ENCODE assay signal across 33 cellular contexts in genomic region chr22:31029276-31029675, GRCh38.
"Had no signal": no experiment of that assay in that cellular context is flagged by ENCODE, and none has a peak within 500 bp of the region (broad histone marks: within the 10 kb centered on the region; RNA-seq: fewer than 3 reads in every experiment).

No MANE protein-coding gene starts in this region.

- H3K36me3 ChIP-seq: adrenal gland, ascending aorta, brain microvascular endothelial cell, breast epithelium, cardiac muscle cell had no signal

- FAIRE-seq: astrocyte, bronchial epithelial cell had no signal

- H3K27me3 ChIP-seq: adrenal gland, ascending aorta, body of pancreas, brain microvascular endothelial cell, breast epithelium, cardiac muscle cell had no signal

- H3K4me3 ChIP-seq: adrenal gland, ascending aorta, body of pancreas, breast epithelium, cardiac muscle cell had no signal

- DNase-seq: activated effector memory CD4-positive, alpha-beta T cell treated with anti-CD3 and anti-CD28 coated beads, Interleukin-2, amount 50 U/mL, for 16 hours; activated effector memory CD4-positive, alpha-beta T cell treated with Interleukin-2 at 50 U/mL for 16 hours; activated gamma-delta T cell; activated gamma-delta T cell treated with Interleukin-2 at 50 U/mL for 16 hours; activated naive CD4-positive, alpha-beta T cell; activated naive CD4-positive, alpha-beta T cell treated with anti-CD3 and anti-CD28 coated beads for 36 hours; activated naive CD4-positive, alpha-beta T cell treated with anti-CD3 and anti-CD28 coated beads, Interleukin-2, amount 10 ng/mL, durations not matched to agents 7 days and 5 days; activated naive CD4-positive, alpha-beta T cell treated with anti-CD3 and anti-CD28 coated beads, Interleukin-2, amount 50 U/mL, for 16 hours; activated naive CD4-positive, alpha-beta T cell treated with Interleukin-2 at 50 U/mL for 16 hours; activated naive CD8-positive, alpha-beta T cell treated with anti-CD3 and anti-CD28 coated beads for 36 hours; activated naive CD8-positive, alpha-beta T cell treated with anti-CD3 and anti-CD28 coated beads, Interleukin-2, amount 10 ng/mL, durations not matched to agents 7 days and 5 days; activated naive CD8-positive, alpha-beta T cell treated with anti-CD3 and anti-CD28 coated beads, Interleukin-2, amount 50 U/mL, for 24 hours; activated T-cell treated with anti-CD3 and anti-CD28 coated beads, Interleukin-2, amount 50 U/mL, for 24 hours; activated T-cell treated with anti-CD3 and anti-CD28 coated beads, Interleukin-2, amount 50 U/mL, for 4 hours; activated T-cell treated with anti-CD3 and anti-CD28 coated beads, Interleukin-2, amount 50 U/mL, for 48 hours; activated T-cell treated with anti-CD3 and anti-CD28 coated beads, Interleukin-2, amount 50 U/mL, for 72 hours; amniotic stem cell; amygdala; anterior cingulate cortex; aorta; body of pancreas; brain microvascular endothelial cell; caudate nucleus; central memory CD4-positive, alpha-beta T cell; cerebellar nuclear complex had no signal

- ATAC-seq: activated naive CD4-positive, alpha-beta T cell treated with anti-CD3 and anti-CD28 coated beads, Interleukin-2, amount 50 U/mL, for 72 hours; activated naive CD8-positive, alpha-beta T cell treated with anti-CD3 and anti-CD28 coated beads, Interleukin-2, amount 50 U/mL, for 24 hours; activated T-cell treated with anti-CD3 and anti-CD28 coated beads, Interleukin-2, amount 50 U/mL, for 4 hours; activated T-cell treated with anti-CD3 and anti-CD28 coated beads, Interleukin-2, amount 50 U/mL, for 72 hours; activated T-helper 17 cell treated with anti-CD3 and anti-CD28 coated beads, Interleukin-2, amount 50 U/mL, for 72 hours; body of pancreas had no signal

- H3K9me3 ChIP-seq: adrenal gland, ascending aorta, body of pancreas, breast epithelium had no signal

- H3K27ac ChIP-seq: adrenal gland, ascending aorta, body of pancreas, brain microvascular endothelial cell, breast epithelium, cardiac muscle cell had no signal

- H3K4me1 ChIP-seq: adrenal gland, ascending aorta, body of pancreas, breast epithelium had no signal
